In genomic region chr22:44182591-44183588, GRCh38 we compare ENCODE assay signal across 8 cellular contexts. TPM values are rescaled to one million over a fixed set of nuclear protein-coding genes. Genes with fewer than 3 reads are reported as not detected.
A peak's percentile ranks its signal among the peaks of the same experiment; 100 is the strongest.
DNase-seq lines count a peak whose midpoint lies in the region; ATAC-seq and TF ChIP-seq lines count a peak whose summit lies in the region.
"Had no signal": no experiment of that assay in that cellular context is flagged by ENCODE, and none has a peak within 500 bp of the region (broad histone marks: within the 10 kb centered on the region; RNA-seq: fewer than 3 reads in every experiment).

No MANE protein-coding gene starts in this region.

- peaks cover 8% of the 10 kb centered on the region for H3F3A ChIP-seq in SK-N-SH (replicated peaks; ENCODE audit: insufficient read depth)

- peak; percentile 34 for ATAC-seq in left colon
- ATAC-seq in thoracic aorta (ENCODE audit: insufficient number of reproducible peaks, low FRiP score, low read depth) = no peak
- no peak for ATAC-seq in HG02759 (IDR thresholded peaks at IDR 0.05; ENCODE audit: unreplicated experiment)

- H3K27me3 ChIP-seq in HL-60 (ENCODE audit: insufficient read depth, poor library complexity, severe bottlenecking) (no peaks in the 10 kb centered on the region), thoracic aorta (replicated peaks; ENCODE audit: insufficient read depth) (no peaks in the 10 kb centered on the region), SK-N-SH (ENCODE audit: insufficient read depth) (no peaks in the 10 kb centered on the region)

- H3K9me3 ChIP-seq in thoracic aorta = no peaks in the 10 kb centered on the region
- no peaks in the 10 kb centered on the region for H3K9me3 ChIP-seq in SK-N-SH

- H3K9ac ChIP-seq in SK-N-SH = no peak overlapping the region

- DNase-seq in HL-60 (ENCODE audit: low read depth in 1 of 2, low spot score in 1 of 2) (peak; percentile 82 to 96), activated T-cell treated with anti-CD3 and anti-CD28 coated beads for 24 hours (ENCODE audit: low read depth) (peak; percentile 14), left colon (peak; percentile 60 to 62), thoracic aorta (ENCODE audit: low spot score) (no peak), hepatic stellate cell (ENCODE audit: low spot score) (no peak), SK-N-SH (no peak)
- DNase-seq: IMR-90 had no signal

- H3K79me2 ChIP-seq in SK-N-SH (ENCODE audit: insufficient read depth) = no peaks in the 10 kb centered on the region

- no peak for TF ChIP-seq RAD21 in SK-N-SH (IDR thresholded peaks at IDR 0.05; ENCODE audit: low read length)

- WGBS in SK-N-SH (ENCODE audit: low lambda C conversion rate) = 78% methylated on average over 15 of the region's 25 CpGs

- H3K4me3 ChIP-seq in HL-60 (replicated peaks; ENCODE audit: insufficient read depth, low read length) (peak overlapping the region; percentile 74), thoracic aorta (peak overlapping the region; percentile 55), SK-N-SH (ENCODE audit: low read depth in 2 of 2, low read length in 1 of 2) (no peak overlapping the region)

- intact Hi-C loops in left colon (cut with DNase I, micrococcal nuclease) = no loop called here

- H3K27ac ChIP-seq in HL-60 (replicated peaks) = peak overlapping the region; percentile 97
- no peak overlapping the region for H3K27ac ChIP-seq in thoracic aorta
- H3K27ac ChIP-seq in SK-N-SH (ENCODE audit: low read depth in 2 of 2, low read length in 1 of 2) = no peak overlapping the region

- H3K4me1 ChIP-seq in thoracic aorta (ENCODE audit: control insufficient read depth in 1 of 2, low read depth in 2 of 2) (no peaks in the 10 kb centered on the region), SK-N-SH (ENCODE audit: control insufficient read depth in 1 of 2, insufficient read depth in 2 of 2, low read depth in 1 of 2, low read length in 1 of 2) (no peaks in the 10 kb centered on the region; a peak in 1 of 4 replicates)

- TF ChIP-seq EP300 in SK-N-SH (IDR thresholded peaks at IDR 0.05; ENCODE audit: borderline replicate concordance in 1 of 2, low read depth in 1 of 2, low read length in 1 of 2) = no peak

- H3K4me2 ChIP-seq in SK-N-SH = no peak overlapping the region

- CTCF ChIA-PET in SK-N-SH (lab: Yijun Ruan, JAX) = no interaction called here

- TF ChIP-seq CTCF in HL-60 (IDR thresholded peaks at IDR 0.05; ENCODE audit: insufficient read depth, low read length) (no peak), thoracic aorta (IDR thresholded peaks at IDR 0.05) (no peak), SK-N-SH (IDR thresholded peaks at IDR 0.05) (no peak)

- H3K36me3 ChIP-seq in thoracic aorta (no peaks in the 10 kb centered on the region), SK-N-SH (replicated peaks in 1 of 2; ENCODE audit: control insufficient read depth in 1 of 2, insufficient read depth in 2 of 2, low read length in 1 of 2) (no peaks in the 10 kb centered on the region)

- no peaks in the 10 kb centered on the region for H4K20me1 ChIP-seq in SK-N-SH (ENCODE audit: insufficient read depth)

- no peak overlapping the region for H2AFZ ChIP-seq in SK-N-SH (ENCODE audit: low read depth)

- POLR2A ChIA-PET in SK-N-SH (lab: Yijun Ruan, JAX) = no interaction called here

- no peaks in the 10 kb centered on the region for H3K9me2 ChIP-seq in SK-N-SH

TF ChIP-seq in SK-N-SH, 30 proteins besides CTCF, POLR2A, EP300 and RAD21:
- TF ChIP-seq IRF3 (IDR thresholded peaks at IDR 0.05; ENCODE audit: low read depth, low read length) = no peak
- TF ChIP-seq RCOR1 (IDR thresholded peaks at IDR 0.05; ENCODE audit: low read length) = no peak
- TF ChIP-seq REST (IDR thresholded peaks at IDR 0.05; ENCODE audit: low read depth, low read length) = no peak
- no peak for TF ChIP-seq RXRA (IDR thresholded peaks at IDR 0.05; ENCODE audit: borderline replicate concordance, low read depth)
- TF ChIP-seq CHD2 (IDR thresholded peaks at IDR 0.05; ENCODE audit: low read length, partially characterized antibody) = no peak
- no peak for TF ChIP-seq TAF1 (IDR thresholded peaks at IDR 0.05; ENCODE audit: borderline replicate concordance, low read depth, low read length)
- no peak for TF ChIP-seq USF2 (IDR thresholded peaks at IDR 0.05; ENCODE audit: borderline replicate concordance, low read depth, low read length)
- TF ChIP-seq FOXJ3 (CRISPR knock-in tag; IDR thresholded peaks at IDR 0.05) = no peak
- TF ChIP-seq EZH2phosphoT487 (IDR thresholded peaks at IDR 0.05; ENCODE audit: borderline replicate concordance, low read depth) = no peak
- TF ChIP-seq MEF2A (IDR thresholded peaks at IDR 0.05; ENCODE audit: borderline replicate concordance, low read depth) = no peak
- no peak for TF ChIP-seq GATA2 (CRISPR knock-in tag; IDR thresholded peaks at IDR 0.05)
- TF ChIP-seq SMC3 (IDR thresholded peaks at IDR 0.05; ENCODE audit: low read depth, low read length) = no peak
- TF ChIP-seq TEAD4 (IDR thresholded peaks at IDR 0.05; ENCODE audit: borderline replicate concordance, insufficient read depth) = no peak
- no peak for TF ChIP-seq TCF12 (IDR thresholded peaks at IDR 0.05)
- TF ChIP-seq MXI1 (IDR thresholded peaks at IDR 0.05; ENCODE audit: low read depth, low read length) = no peak
- TF ChIP-seq GABPA (IDR thresholded peaks at IDR 0.05; ENCODE audit: low read depth) = no peak
- no peak for TF ChIP-seq POLR2AphosphoS5 (IDR thresholded peaks at IDR 0.05; ENCODE audit: low read depth, low read length)
- TF ChIP-seq USF1 (IDR thresholded peaks at IDR 0.05; ENCODE audit: borderline replicate concordance, low read depth) = no peak
- no peak for TF ChIP-seq PBX3 (IDR thresholded peaks at IDR 0.05)
TF ChIP-seq in SK-N-SH: peak in this region for 0.

RNA-seq across cellular contexts. Expression of gene PARVG, which starts 2.2 kb away (rescaled TPM):
- total RNA-seq in left colon (1 to 10 TPM; 3.6 to 8.4 TPM), thoracic aorta (10 to 100 TPM; 34.9 to 71.3 TPM)
- 0.05 TPM in 1 of 2 replicates, not detected in the other for polyA plus RNA-seq in SK-N-SH (2012; rRNA removed)
- polyA plus RNA-seq in SK-N-SH (2012; cell fraction: cytosol; rRNA removed) = not detected in 2 replicates
- polyA plus RNA-seq in SK-N-SH (2012; cell fraction: nucleus; rRNA removed) = 0.04 TPM in 1 of 2 replicates, not detected in the other
- total RNA-seq: IMR-90 had no signal
- polyA plus RNA-seq: IMR-90 had no signal

Comparison
In these comparisons a context has a peak if more than half of its experiments do, and no peak if none do; other contexts are left out.
1. DNase-seq: peak in HL-60 (2 of 2), activated T-cell treated with anti-CD3 and anti-CD28 coated beads for 24 hours (single experiment) and left colon (2 of 2); none in thoracic aorta (single experiment), hepatic stellate cell (single experiment) and SK-N-SH (single experiment).
2. H3K4me3 ChIP-seq: peak in HL-60 (single experiment) and thoracic aorta (single experiment); none in SK-N-SH (0 of 2).